Comparison of ENCODE assay signal across 8 cellular contexts in the genomic region with DNA sequence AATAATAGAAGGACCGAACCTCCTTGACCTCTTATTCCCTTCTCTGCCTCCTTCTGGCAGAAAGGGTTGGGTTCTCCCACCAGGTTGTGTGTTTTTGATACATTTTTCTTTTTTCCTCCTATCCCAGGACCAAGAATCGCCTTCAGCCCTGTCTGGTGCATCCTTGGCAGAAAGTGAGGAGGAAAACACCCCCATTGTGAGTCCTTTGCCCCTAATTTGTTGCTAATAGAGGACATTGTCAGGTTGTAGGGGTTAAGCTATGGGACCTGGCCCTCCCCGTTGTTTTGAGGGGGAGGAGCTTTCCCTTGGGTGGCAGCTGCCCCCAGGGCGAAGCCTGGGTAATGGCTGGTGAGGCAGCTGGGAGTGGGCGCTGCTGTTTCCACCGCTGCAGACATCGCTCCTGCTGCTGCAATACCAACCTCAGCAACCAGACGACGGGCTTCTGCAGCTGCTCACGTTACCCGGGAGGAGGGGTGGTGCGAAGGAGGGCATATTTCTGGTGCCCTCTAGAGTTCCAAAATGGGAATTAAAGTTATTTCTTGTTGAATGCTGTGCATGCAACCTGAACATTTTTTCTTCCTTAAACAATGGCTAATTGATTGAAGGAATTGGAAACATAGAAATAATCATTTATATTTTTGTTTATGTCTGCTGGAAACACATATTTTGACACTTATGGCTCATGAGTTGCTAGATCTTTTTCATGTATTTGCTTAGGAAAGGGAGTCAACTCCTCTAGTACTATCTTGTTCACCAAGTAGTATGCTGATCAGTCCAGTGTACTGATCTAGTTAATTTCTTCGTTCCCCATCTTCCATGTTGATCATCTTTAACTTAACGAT. TPM values are rescaled to one million over a fixed set of nuclear protein-coding genes. Genes with fewer than 3 reads are reported as not detected.
DNase-seq lines count a peak whose midpoint lies in the region; ATAC-seq and TF ChIP-seq lines count a peak whose summit lies in the region.

No MANE protein-coding gene starts in this region.

- intact Hi-C loops in dorsolateral prefrontal cortex (cut with DNase I) (loop anchor here (1.0 to 5.0 kb wide), 3 partner anchors 96 to 328 kb away; a partner anchor contains a TSS), lower leg skin (cut with DNase I; ENCODE audit: low total_unique reads) (loop anchor here (5.0 kb wide), 1 partner anchor 98 kb away; a partner anchor contains a TSS)

- DNase-seq in CD1c-positive myeloid dendritic cell (ENCODE audit: extremely low spot score) (peak; percentile 95), NCI-H748 (lab: John Stamatoyannopoulos, UW; ENCODE audit: unreplicated experiment) (peak; percentile 99), dorsolateral prefrontal cortex (peak; percentile 63 to 91 (median 84)), lower leg skin (ENCODE audit: low spot score in 2 of 2) (peak; percentile 84 to 96)
- DNase-seq in activated CD4-positive, alpha-beta T cell treated with anti-CD3 and anti-CD28 coated beads, Interleukin-2, amount 50 U/mL, for 4 hours = peak; percentile 82 to 87
- peak; percentile 69 to 82 for DNase-seq in stimulated activated CD4-positive, alpha-beta T cell treated with anti-CD3 and anti-CD28 coated beads, Interleukin-4, amount 100 ng/mL, for 48 hours (ENCODE audit: low read depth in 2 of 2)

- WGBS in lower leg skin, 2 donors = 5 to 6% methylated on average over 14 of the region's 14 CpGs

- H3K4me3 ChIP-seq in dorsolateral prefrontal cortex (peak overlapping the region; percentile 62 to 95 (median 84)), lower leg skin (ENCODE audit: low read depth, poor library complexity, severe bottlenecking) (peak overlapping the region; percentile 65)

- peak overlapping the region; percentile 89 to 100 (median 99) for H3K27ac ChIP-seq in dorsolateral prefrontal cortex

- ATAC-seq in GM19372 (IDR thresholded peaks at IDR 0.05; ENCODE audit: low read depth, unreplicated experiment) = peak; percentile 27
- ATAC-seq in HG03565 (IDR thresholded peaks at IDR 0.05; ENCODE audit: unreplicated experiment) = peak; percentile 30

- no peak for TF ChIP-seq POLR2A in lower leg skin (IDR thresholded peaks at IDR 0.05)

- no peaks in the 10 kb centered on the region for H3K27me3 ChIP-seq in dorsolateral prefrontal cortex

- TF ChIP-seq CTCF in dorsolateral prefrontal cortex (IDR thresholded peaks at IDR 0.05 in 54 of 56, conservative IDR thresholded peaks at IDR 0.05 in 2 of 56; ENCODE audit: low read depth in 1 of 56, partially characterized antibody in 56 of 56) = peak; percentile 75 to 96 (median 91)
- peak in 2 of 3 donors; percentile 62 to 92 for TF ChIP-seq CTCF in lower leg skin (IDR thresholded peaks at IDR 0.05)

RNA-seq across cellular contexts. Expression of a gene that starts 1.5 kb away (rescaled TPM):
- 100 to 1,000 TPM in 118 of 120 experiments, 10 to 100 TPM in 2; 95.0 to 163 (median 133) TPM for total RNA-seq in dorsolateral prefrontal cortex
- total RNA-seq in lower leg skin = 10 to 100 TPM; 37.5 to 58.2 (median 49.5) TPM

Comparison
In these comparisons a context has a peak if more than half of its experiments do, and no peak if none do; other contexts are left out.
1. Peak in every context shown above with its lines: DNase-seq, ATAC-seq, H3K4me3 ChIP-seq and H3K27ac ChIP-seq.